ENCODE assay signal across 17 cellular contexts in genomic region chrX:107563851-107564250, GRCh38.
"Had no signal": no experiment of that assay in that cellular context is flagged by ENCODE, and none has a peak within 500 bp of the region (broad histone marks: within the 10 kb centered on the region; RNA-seq: fewer than 3 reads in every experiment).

No MANE protein-coding gene starts in this region.

- H3K4me3 ChIP-seq: adrenal gland, coronary artery, heart left ventricle, neural progenitor cell, pancreas, upper lobe of right lung had no signal

- H3K27me3 ChIP-seq: neural progenitor cell, pancreas, upper lobe of right lung had no signal

- H3K4me2 ChIP-seq: neural progenitor cell had no signal

- ATAC-seq: heart left ventricle; pancreas; stimulated activated naive CD8-positive, alpha-beta T cell treated with anti-CD3 and anti-CD28 coated beads, Interleukin-15, Interleukin-2, amounts not matched to agents 100 U/mL and 50 U/mL, for 24 hours; upper lobe of right lung had no signal

- H3K27me3 Mint-ChIP-seq: activated B cell treated with CpG ODN at 0.5 μM for 24 hours had no signal

- DNase-seq: activated B cell treated with CpG ODN at 0.5 μM for 24 hours; activated CD4-positive, alpha-beta T cell treated with anti-CD3 and anti-CD28 coated beads, Interleukin-2, amount 50 U/mL, for 1 hour; activated naive CD4-positive, alpha-beta T cell treated with anti-CD3 and anti-CD28 coated beads, Interleukin-2, amount 10 ng/mL, durations not matched to agents 7 days and 5 days; activated T-cell treated with anti-CD3 and anti-CD28 coated beads for 4 hours; adrenal gland; caudate nucleus; effector CD4-positive, alpha-beta T cell; foreskin melanocyte; heart left ventricle; pancreas; stimulated activated CD4-positive, alpha-beta T cell treated with anti-CD3 and anti-CD28 coated beads, Interleukin-2, amount 100 ng/mL, for 48 hours; stimulated activated CD8-positive, alpha-beta memory T cell treated with anti-CD3 and anti-CD28 coated beads, Interleukin-4, amount 100 ng/mL, for 48 hours; stimulated activated naive CD8-positive, alpha-beta T cell treated with anti-CD3 and anti-CD28 coated beads, Interleukin-15, Interleukin-2, amounts not matched to agents 100 U/mL and 50 U/mL, for 24 hours; upper lobe of right lung had no signal

- FAIRE-seq: pancreas had no signal

- H3K9ac ChIP-seq: neural progenitor cell had no signal

- H3K4me1 Mint-ChIP-seq: activated B cell treated with CpG ODN at 0.5 μM for 24 hours; activated naive CD4-positive, alpha-beta T cell treated with anti-CD3 and anti-CD28 coated beads, Interleukin-2, amount 10 ng/mL, durations not matched to agents 7 days and 5 days had no signal

- H3K27ac Mint-ChIP-seq: activated B cell treated with CpG ODN at 0.5 μM for 24 hours; activated naive CD4-positive, alpha-beta T cell treated with anti-CD3 and anti-CD28 coated beads, Interleukin-2, amount 10 ng/mL, durations not matched to agents 7 days and 5 days; activated T-helper 2 cell treated with anti-CD3 and anti-CD28 coated beads, Interferon-gamma antibody, Interleukin-2, Interleukin-4, amounts not matched to agents 10 μg/mL and 5 μg/mL and 100 μg/mL, durations not matched to agents 14 hours and 24 hours and 36 hours; neural progenitor cell had no signal

- H3K27ac ChIP-seq: adrenal gland, coronary artery, heart left ventricle, neural progenitor cell, pancreas, upper lobe of right lung had no signal

- H3K4me3 Mint-ChIP-seq: activated B cell treated with CpG ODN at 0.5 μM for 24 hours; activated naive CD4-positive, alpha-beta T cell treated with anti-CD3 and anti-CD28 coated beads, Interleukin-2, amount 10 ng/mL, durations not matched to agents 7 days and 5 days; neural progenitor cell had no signal

- H2AFZ ChIP-seq: neural progenitor cell had no signal

- H3K36me3 ChIP-seq: adrenal gland, heart left ventricle, neural progenitor cell, pancreas, upper lobe of right lung had no signal

- H3K9me3 Mint-ChIP-seq: activated B cell treated with CpG ODN at 0.5 μM for 24 hours; activated naive CD4-positive, alpha-beta T cell treated with anti-CD3 and anti-CD28 coated beads, Interleukin-2, amount 10 ng/mL, durations not matched to agents 7 days and 5 days; activated T-helper 2 cell treated with anti-CD3 and anti-CD28 coated beads, Interferon-gamma antibody, Interleukin-2, Interleukin-4, amounts not matched to agents 10 μg/mL and 5 μg/mL and 100 μg/mL, durations not matched to agents 14 hours and 24 hours and 36 hours; neural progenitor cell had no signal

- H3K9me3 ChIP-seq: adrenal gland, heart left ventricle, pancreas, upper lobe of right lung had no signal

- H3K36me3 Mint-ChIP-seq: activated naive CD4-positive, alpha-beta T cell treated with anti-CD3 and anti-CD28 coated beads, Interleukin-2, amount 10 ng/mL, durations not matched to agents 7 days and 5 days had no signal

- H3K4me1 ChIP-seq: adrenal gland, heart left ventricle, pancreas, upper lobe of right lung had no signal
